In genomic region chr12:95286713-95287112, GRCh38 we compare ENCODE assay signal across 18 cellular contexts.
A peak's percentile ranks its signal among the peaks of the same experiment; 100 is the strongest.
DNase-seq lines count a peak whose midpoint lies in the region; ATAC-seq and TF ChIP-seq lines count a peak whose summit lies in the region.
"Had no signal": no experiment of that assay in that cellular context is flagged by ENCODE, and none has a peak within 500 bp of the region (broad histone marks: within the 10 kb centered on the region; RNA-seq: fewer than 3 reads in every experiment).

No MANE protein-coding gene starts in this region.

- H3K4me1 ChIP-seq in osteoblast (ENCODE audit: insufficient read depth, low read length) = no peaks in the 10 kb centered on the region
- H3K4me1 ChIP-seq in BE2C = no peaks in the 10 kb centered on the region

- H3K27ac Mint-ChIP-seq in activated T-helper 1 cell treated with anti-CD3 and anti-CD28 coated beads, Interleukin-12 subunit alpha, Interleukin-12 subunit beta, Interleukin-2, Interleukin-4 antibody, amounts not matched to agents 30 ng/mL and 10 ng/mL and 1 ng/mL, durations not matched to agents 14 hours and 24 hours and 36 hours = peak overlapping the region; percentile 40
- no peak overlapping the region for H3K27ac Mint-ChIP-seq in Calu3 (ENCODE audit: unreplicated experiment)

- H3K27me3 ChIP-seq in osteoblast (ENCODE audit: insufficient read depth, low read length) (no peaks in the 10 kb centered on the region), BE2C (no peaks in the 10 kb centered on the region)

- no peaks in the 10 kb centered on the region for H3K27me3 Mint-ChIP-seq in activated T-helper 1 cell treated with anti-CD3 and anti-CD28 coated beads, Interleukin-12 subunit alpha, Interleukin-12 subunit beta, Interleukin-2, Interleukin-4 antibody, amounts not matched to agents 30 ng/mL and 10 ng/mL and 1 ng/mL, durations not matched to agents 14 hours and 24 hours and 36 hours (ENCODE audit: insufficient read depth)
- H3K27me3 Mint-ChIP-seq in Calu3 (ENCODE audit: unreplicated experiment) = no peaks in the 10 kb centered on the region

- no peak overlapping the region for H3K27ac ChIP-seq in osteoblast (ENCODE audit: low read depth, low read length)
- H3K27ac ChIP-seq: C4-2B had no signal

- no peak overlapping the region for H3K4me2 ChIP-seq in osteoblast (ENCODE audit: insufficient read depth, low read length)

- no TSS peak for BruUV-seq in Calu3 (replicated peaks; lab: Mats Ljungman, UMichigan)

- no peaks in the 10 kb centered on the region for H3K4me1 Mint-ChIP-seq in activated T-helper 1 cell treated with anti-CD3 and anti-CD28 coated beads, Interleukin-12 subunit alpha, Interleukin-12 subunit beta, Interleukin-2, Interleukin-4 antibody, amounts not matched to agents 30 ng/mL and 10 ng/mL and 1 ng/mL, durations not matched to agents 14 hours and 24 hours and 36 hours (ENCODE audit: low read depth)
- H3K4me1 Mint-ChIP-seq in Calu3 (ENCODE audit: low read depth, unreplicated experiment) = no peaks in the 10 kb centered on the region

- peaks cover 31% of the 10 kb centered on the region for H3K36me3 ChIP-seq in osteoblast (ENCODE audit: insufficient read depth, low read length)
- H3K36me3 ChIP-seq in BE2C = peaks cover 46% of the 10 kb centered on the region

- DNase-seq in EH (ENCODE audit: low read depth) (peak; percentile 9), glomerular visceral epithelial cell (ENCODE audit: extremely low spot score) (peak; percentile 50), osteoblast (ENCODE audit: insufficient read length, low spot score, missing footprints) (peak; percentile 49), Calu3 (no peak), BE2C (no peak)
- no peak for DNase-seq in activated T-helper 1 cell treated with anti-CD3 and anti-CD28 coated beads, Interleukin-12 subunit alpha, Interleukin-12 subunit beta, Interleukin-2, Interleukin-4 antibody, amounts not matched to agents 30 ng/mL and 10 ng/mL and 1 ng/mL, durations not matched to agents 14 hours and 24 hours and 36 hours (ENCODE audit: low spot score)
- DNase-seq in stimulated activated naive CD8-positive, alpha-beta T cell treated with anti-CD3 and anti-CD28 coated beads, Interleukin-15, Interleukin-2, amounts not matched to agents 100 U/mL and 50 U/mL, for 24 hours = no peak
- DNase-seq: DMS53, NCI-H1092, NCI-H1694, NCI-H2107, NCI-H226, NCI-H526 treated with DMSO at 0.1 percent for 48 hours had no signal

- H3K4me3 Mint-ChIP-seq in activated T-helper 1 cell treated with anti-CD3 and anti-CD28 coated beads, Interleukin-12 subunit alpha, Interleukin-12 subunit beta, Interleukin-2, Interleukin-4 antibody, amounts not matched to agents 30 ng/mL and 10 ng/mL and 1 ng/mL, durations not matched to agents 14 hours and 24 hours and 36 hours = no peak overlapping the region
- no peak overlapping the region for H3K4me3 Mint-ChIP-seq in Calu3 (ENCODE audit: low read depth, unreplicated experiment)

- intact Hi-C loops in activated T-helper 1 cell treated with anti-CD3 and anti-CD28 coated beads, Interleukin-12 subunit alpha, Interleukin-12 subunit beta, Interleukin-2, Interleukin-4 antibody, amounts not matched to agents 30 ng/mL and 10 ng/mL and 1 ng/mL, durations not matched to agents 14 hours and 24 hours and 36 hours (cut with micrococcal nuclease) = no loop called here
- intact Hi-C loops in Calu3 (cut with micrococcal nuclease; ENCODE audit: unreplicated experiment) = no loop called here

- H4K20me1 ChIP-seq in osteoblast (ENCODE audit: insufficient read depth, low read length) = no peaks in the 10 kb centered on the region

- no peaks in the 10 kb centered on the region for H3K9me3 Mint-ChIP-seq in activated T-helper 1 cell treated with anti-CD3 and anti-CD28 coated beads, Interleukin-12 subunit alpha, Interleukin-12 subunit beta, Interleukin-2, Interleukin-4 antibody, amounts not matched to agents 30 ng/mL and 10 ng/mL and 1 ng/mL, durations not matched to agents 14 hours and 24 hours and 36 hours
- H3K9me3 Mint-ChIP-seq in Calu3 (ENCODE audit: low read depth, unreplicated experiment) = no peaks in the 10 kb centered on the region

- peaks cover 27% of the 10 kb centered on the region for H3K36me3 Mint-ChIP-seq in activated T-helper 1 cell treated with anti-CD3 and anti-CD28 coated beads, Interleukin-12 subunit alpha, Interleukin-12 subunit beta, Interleukin-2, Interleukin-4 antibody, amounts not matched to agents 30 ng/mL and 10 ng/mL and 1 ng/mL, durations not matched to agents 14 hours and 24 hours and 36 hours (ENCODE audit: low read depth)
- H3K36me3 Mint-ChIP-seq in Calu3 (ENCODE audit: insufficient read depth, unreplicated experiment) = peaks cover 59% of the 10 kb centered on the region

- H3K9me3 ChIP-seq in osteoblast (ENCODE audit: low read depth, low read length) = no peaks in the 10 kb centered on the region
- no peaks in the 10 kb centered on the region for H3K9me3 ChIP-seq in BE2C

- no peaks in the 10 kb centered on the region for H3K79me2 ChIP-seq in osteoblast (ENCODE audit: insufficient read depth, low read length)

- no peak for TF ChIP-seq CTCF in osteoblast (IDR thresholded peaks at IDR 0.05; ENCODE audit: extremely low read depth, low read depth, low read length)
- TF ChIP-seq CTCF in Calu3 (IDR thresholded peaks at IDR 0.05; ENCODE audit: unreplicated experiment) = no peak
- no peak for TF ChIP-seq CTCF in BE2C (IDR thresholded peaks at IDR 0.05; ENCODE audit: low read depth, low read length)

- CTCF ChIA-PET in Calu3 (lab: Charles Lee) = interaction anchor here (0.8 kb wide), 1 partner anchor 83 kb away, joined by 3 read pairs; no protein-coding TSS in a partner anchor

- no peak overlapping the region for H2AFZ ChIP-seq in osteoblast (ENCODE audit: low read length)

- no peak overlapping the region for H3K4me3 ChIP-seq in osteoblast (ENCODE audit: insufficient read depth, low read length)
- no peak overlapping the region for H3K4me3 ChIP-seq in BE2C (ENCODE audit: low read depth, low read length)
- H3K4me3 ChIP-seq: K562, SK-N-MC had no signal

- no peak for ATAC-seq in GM18520 (IDR thresholded peaks at IDR 0.05; ENCODE audit: unreplicated experiment)
- no peak for ATAC-seq in stimulated activated naive CD8-positive, alpha-beta T cell treated with anti-CD3 and anti-CD28 coated beads, Interleukin-15, Interleukin-2, amounts not matched to agents 100 U/mL and 50 U/mL, for 24 hours
- ATAC-seq: K562, Right ventricle myocardium inferior had no signal

Comparison
In these comparisons a context has a peak if more than half of its experiments do, and no peak if none do; other contexts are left out.
1. DNase-seq: peak in EH (single experiment), glomerular visceral epithelial cell (single experiment) and osteoblast (single experiment); none in activated T-helper 1 cell treated with anti-CD3 and anti-CD28 coated beads, Interleukin-12 subunit alpha, Interleukin-12 subunit beta, Interleukin-2, Interleukin-4 antibody, amounts not matched to agents 30 ng/mL and 10 ng/mL and 1 ng/mL, durations not matched to agents 14 hours and 24 hours and 36 hours (single experiment), stimulated activated naive CD8-positive, alpha-beta T cell treated with anti-CD3 and anti-CD28 coated beads, Interleukin-15, Interleukin-2, amounts not matched to agents 100 U/mL and 50 U/mL, for 24 hours (single experiment), Calu3 (single experiment) and BE2C (single experiment).